In genomic region chr5:147072591-147072990, GRCh38 we compare ENCODE assay signal across 20 cellular contexts.
DNase-seq lines count a peak whose midpoint lies in the region; FAIRE-seq lines count a peak whose summit lies in the region.
"Had no signal": no experiment of that assay in that cellular context is flagged by ENCODE, and none has a peak within 500 bp of the region (broad histone marks: within the 10 kb centered on the region; RNA-seq: fewer than 3 reads in every experiment).

No MANE protein-coding gene starts in this region.

- 6 to 45% (median 19%) methylated on average over 2 of the region's 2 CpGs for WGBS in small intestine, 3 donors

- no peaks in the 10 kb centered on the region for H3K4me1 ChIP-seq in small intestine (ENCODE audit: control insufficient read depth in 2 of 2, insufficient read depth in 1 of 2, low read depth in 1 of 2, low read length in 1 of 2)
- H3K4me1 ChIP-seq: prostate gland had no signal

- no peak overlapping the region for H3K4me3 ChIP-seq in small intestine (ENCODE audit: low read depth in 1 of 2, low read length in 2 of 2)
- H3K4me3 ChIP-seq: prostate gland had no signal

- H3K9me3 ChIP-seq in small intestine (ENCODE audit: control insufficient read depth, low read depth) = no peaks in the 10 kb centered on the region
- H3K9me3 ChIP-seq: prostate gland, SK-N-SH had no signal

- H3K27ac ChIP-seq in layer of hippocampus (ENCODE audit: low read depth, low read length) (peak overlapping the region; percentile 21), small intestine (ENCODE audit: low read depth in 1 of 2, low read length in 1 of 2) (no peak overlapping the region)
- H3K27ac ChIP-seq: epithelial cell of prostate, prostate gland had no signal

- DNase-seq in DMS 273 (lab: John Stamatoyannopoulos, UW; ENCODE audit: unreplicated experiment) = peak; percentile 7
- no peak for DNase-seq in DMS 273 treated with DMSO at 0.1 percent for 48 hours (lab: John Stamatoyannopoulos, UW)
- DNase-seq in NCI-H1417 (lab: John Stamatoyannopoulos, UW) = peak in 2 of 3 experiments; percentile 48 to 83
- peak; percentile 86 for DNase-seq in NCI-H69 (lab: John Stamatoyannopoulos, UW)
- DNase-seq in small intestine = no peak
- no peak for DNase-seq in occipital lobe (lab: John Stamatoyannopoulos, UW)
- no peak for DNase-seq in activated gamma-delta T cell treated with Interleukin-2 at 50 U/mL for 16 hours
- DNase-seq: 8988T; activated CD4-positive, alpha-beta T cell treated with anti-CD3 and anti-CD28 coated beads for 4 hours; activated T-cell treated with anti-CD3 and anti-CD28 coated beads, Interleukin-2, amount 50 U/mL, for 24 hours; CD8-positive, alpha-beta memory T cell; EL; IMR-90; kidney glomerular epithelial cell; NCI-H524; SK-N-SH; T-helper 17 cell had no signal

- no peak for FAIRE-seq in small intestine (lab: Jason Lieb, UNC)

- no peaks in the 10 kb centered on the region for H3K36me3 ChIP-seq in small intestine (ENCODE audit: control insufficient read depth in 2 of 2, insufficient read depth in 2 of 2, low read length in 2 of 2)
- H3K36me3 ChIP-seq: prostate gland had no signal

- H3K27me3 ChIP-seq in layer of hippocampus (ENCODE audit: control insufficient read depth, insufficient read depth, low read length) (no peaks in the 10 kb centered on the region), small intestine (ENCODE audit: control insufficient read depth in 2 of 2, insufficient read depth in 2 of 2, low read length in 2 of 2) (no peaks in the 10 kb centered on the region)

Comparison
In these comparisons a context has a peak if more than half of its experiments do, and no peak if none do; other contexts are left out.
1. DNase-seq: peak in DMS 273 (single experiment), NCI-H1417 (2 of 3) and NCI-H69 (single experiment); none in DMS 273 treated with DMSO at 0.1 percent for 48 hours (single experiment), small intestine (single experiment), occipital lobe (single experiment) and activated gamma-delta T cell treated with Interleukin-2 at 50 U/mL for 16 hours (single experiment).